16 cellular contexts compared by ENCODE assay signal in the genomic region with DNA sequence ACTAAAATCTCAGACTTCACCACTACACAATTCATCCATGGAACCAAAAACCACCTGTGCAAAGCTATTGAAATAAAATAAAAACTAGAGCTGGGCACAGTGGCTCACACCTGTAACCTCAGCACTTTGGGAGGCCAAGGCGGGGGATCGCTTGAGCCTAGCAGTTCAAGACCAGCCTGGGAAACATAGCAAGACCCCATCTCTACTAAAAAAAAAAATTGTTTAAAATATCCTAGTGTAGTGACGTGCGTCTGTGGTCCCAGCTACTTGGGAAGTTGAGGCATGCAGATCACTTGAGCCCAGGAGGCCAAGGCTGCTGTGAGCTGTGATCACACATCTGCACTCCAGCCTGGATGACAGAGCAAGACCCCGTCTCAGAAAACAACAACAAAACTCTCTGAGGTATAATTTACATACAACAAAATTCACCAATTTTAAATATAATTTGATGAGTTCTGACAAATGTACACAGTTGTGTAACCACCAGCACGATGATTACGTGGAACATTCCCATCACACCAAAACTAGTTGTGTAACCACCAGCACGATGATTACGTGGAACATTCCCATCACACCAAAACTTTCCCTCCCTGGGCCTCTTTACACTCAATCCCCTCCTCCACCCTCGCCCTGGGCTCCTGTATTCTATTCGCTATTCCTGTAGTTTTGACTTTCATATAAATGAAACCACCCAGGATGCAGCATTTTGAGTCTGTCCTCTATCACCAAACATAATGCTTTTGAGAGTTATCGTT.
"Had no signal": no experiment of that assay in that cellular context is flagged by ENCODE, and none has a peak within 500 bp of the region (broad histone marks: within the 10 kb centered on the region; RNA-seq: fewer than 3 reads in every experiment).

No MANE protein-coding gene starts in this region.

- DNase-seq: activated CD4-positive, CD25-positive, alpha-beta regulatory T cell treated with anti-CD3 and anti-CD28 coated beads, Interleukin-2, amount 50 U/mL, for 72 hours; activated CD8-positive, alpha-beta T cell treated with anti-CD3 and anti-CD28 coated beads for 36 hours; activated T-cell treated with anti-CD3 and anti-CD28 coated beads, Interleukin-2, amount 50 U/mL, for 72 hours; cortex of kidney; hypothalamus; islet precursor cell; nephron progenitor cell; nucleus accumbens; stimulated activated CD4-positive, alpha-beta T cell treated with anti-CD3 and anti-CD28 coated beads, Interleukin-4, amount 100 ng/mL, for 1 hour; SW 1271; T-helper 2 cell had no signal

- ATAC-seq: activated CD8-positive, alpha-beta T cell treated with anti-CD3 and anti-CD28 coated beads for 36 hours; activated T-cell treated with anti-CD3 and anti-CD28 coated beads, Interleukin-2, amount 50 U/mL, for 72 hours; left lobe of liver; stimulated activated effector memory CD8-positive, alpha-beta T cell treated with anti-CD3 and anti-CD28 coated beads, Interleukin-12 subunit alpha, Interleukin-12 subunit beta, amount 100 ng/mL, for 72 hours had no signal

- H3K27ac Mint-ChIP-seq: activated CD8-positive, alpha-beta T cell treated with anti-CD3 and anti-CD28 coated beads for 36 hours; activated T-cell treated with anti-CD3 and anti-CD28 coated beads, Interleukin-2, amount 50 U/mL, for 72 hours; nephron progenitor cell; stimulated activated effector memory CD8-positive, alpha-beta T cell treated with anti-CD3 and anti-CD28 coated beads, Interleukin-12 subunit alpha, Interleukin-12 subunit beta, amount 100 ng/mL, for 72 hours had no signal

- H3K36me3 Mint-ChIP-seq: stimulated activated effector memory CD8-positive, alpha-beta T cell treated with anti-CD3 and anti-CD28 coated beads, Interleukin-12 subunit alpha, Interleukin-12 subunit beta, amount 100 ng/mL, for 72 hours had no signal

- H3K27ac ChIP-seq: prostate gland, right atrium auricular region, VCaP had no signal

- H3K4me3 Mint-ChIP-seq: activated CD8-positive, alpha-beta T cell treated with anti-CD3 and anti-CD28 coated beads for 36 hours; activated T-cell treated with anti-CD3 and anti-CD28 coated beads, Interleukin-2, amount 50 U/mL, for 72 hours; nephron progenitor cell; stimulated activated effector memory CD8-positive, alpha-beta T cell treated with anti-CD3 and anti-CD28 coated beads, Interleukin-12 subunit alpha, Interleukin-12 subunit beta, amount 100 ng/mL, for 72 hours had no signal

- H3K4me1 Mint-ChIP-seq: stimulated activated effector memory CD8-positive, alpha-beta T cell treated with anti-CD3 and anti-CD28 coated beads, Interleukin-12 subunit alpha, Interleukin-12 subunit beta, amount 100 ng/mL, for 72 hours had no signal

- H3K9me3 Mint-ChIP-seq: activated CD8-positive, alpha-beta T cell treated with anti-CD3 and anti-CD28 coated beads for 36 hours; activated T-cell treated with anti-CD3 and anti-CD28 coated beads, Interleukin-2, amount 50 U/mL, for 72 hours; stimulated activated effector memory CD8-positive, alpha-beta T cell treated with anti-CD3 and anti-CD28 coated beads, Interleukin-12 subunit alpha, Interleukin-12 subunit beta, amount 100 ng/mL, for 72 hours had no signal
